In genomic region chr16:42069-42457, GRCh38 we compare ENCODE assay signal across 31 cellular contexts. TPM values are rescaled to one million over a fixed set of nuclear protein-coding genes. Genes with fewer than 3 reads are reported as not detected.
A peak's percentile ranks its signal among the peaks of the same experiment; 100 is the strongest.
DNase-seq lines count a peak whose midpoint lies in the region; ATAC-seq and TF ChIP-seq lines count a peak whose summit lies in the region.
"Had no signal": no experiment of that assay in that cellular context is flagged by ENCODE, and none has a peak within 500 bp of the region (broad histone marks: within the 10 kb centered on the region; RNA-seq: fewer than 3 reads in every experiment).

No MANE protein-coding gene starts in this region.

- H3K27ac ChIP-seq in heart right ventricle: no peak overlapping the region
- no peak overlapping the region for H3K27ac ChIP-seq in lower lobe of right lung
- H3K27ac ChIP-seq in vagina: no peak overlapping the region
- H3K27ac ChIP-seq: esophagus squamous epithelium, GM23248, Peyer's patch, right lobe of liver, tibial nerve had no signal

- H3K27me3 ChIP-seq in heart right ventricle (no peaks in the 10 kb centered on the region), lower lobe of right lung (ENCODE audit: low read depth) (no peaks in the 10 kb centered on the region), vagina (no peaks in the 10 kb centered on the region)
- H3K27me3 ChIP-seq: esophagus squamous epithelium, Peyer's patch, right lobe of liver, spleen, tibial nerve had no signal

- H3K36me3 ChIP-seq in heart right ventricle: peaks cover 0 to 41% (median 8%) of the 10 kb centered on the region in 9 donors
- peaks cover 28% of the 10 kb centered on the region for H3K36me3 ChIP-seq in lower lobe of right lung
- peaks cover 0 to 16% of the 10 kb centered on the region in 2 donors for H3K36me3 ChIP-seq in vagina

- H3K4me1 ChIP-seq in heart right ventricle (peaks cover 0 to 7% (median 0%) of the 10 kb centered on the region in 9 donors), lower lobe of right lung (peaks cover 16% of the 10 kb centered on the region), vagina (no peaks in the 10 kb centered on the region)

- H3K4me3 ChIP-seq in heart right ventricle (peak overlapping the region in 8 of 10 donors; percentile 14 to 44 (median 38)), lower lobe of right lung (no peak overlapping the region), vagina (no peak overlapping the region)
- H3K4me3 ChIP-seq: esophagus squamous epithelium, GM23248, Peyer's patch, right lobe of liver, spleen had no signal

- H3K9me3 ChIP-seq in heart right ventricle (no peaks in the 10 kb centered on the region), lower lobe of right lung (no peaks in the 10 kb centered on the region), vagina (no peaks in the 10 kb centered on the region)
- H3K9me3 ChIP-seq: esophagus squamous epithelium, Peyer's patch, right lobe of liver, spleen, tibial nerve had no signal

- no peaks in the 10 kb centered on the region for H3K27me3 Mint-ChIP-seq in IgD-negative memory B cell
- H3K27me3 Mint-ChIP-seq in stimulated activated naive B cell treated with anti-CD40 and anti-IgM and Interleukin-4, amounts not matched to agents 10 μg/mL and 1 μg/mL and 100 μg/mL, for 72 hours: no peaks in the 10 kb centered on the region
- H3K27me3 Mint-ChIP-seq: activated CD4-positive, alpha-beta T cell treated with anti-CD3 and anti-CD28 coated beads, Interleukin-2, amount 10 ng/mL, durations not matched to agents 24 days and 14 days; progenitor cell of endocrine pancreas had no signal

- intact Hi-C loops in heart right ventricle (cut with DNase I): no loop called here
- intact Hi-C loops in cardiac septum (cut with DNase I): no loop called here
- intact Hi-C loops in lower lobe of right lung (cut with DNase I): no loop called here
- intact Hi-C loops in vagina (cut with DNase I): no loop called here

- H3K36me3 Mint-ChIP-seq in IgD-negative memory B cell: no peaks in the 10 kb centered on the region
- H3K36me3 Mint-ChIP-seq in stimulated activated naive B cell treated with anti-CD40 and anti-IgM and Interleukin-4, amounts not matched to agents 10 μg/mL and 1 μg/mL and 100 μg/mL, for 72 hours: peaks cover 40 to 70% of the 10 kb centered on the region in 2 donors

- WGBS in heart right ventricle, 2 donors: 82% methylated on average over 11 of the region's 11 CpGs

- H3K4me3 Mint-ChIP-seq in IgD-negative memory B cell: peak overlapping the region in 2 of 4 donors; percentile 23 to 56
- no peak overlapping the region for H3K4me3 Mint-ChIP-seq in stimulated activated naive B cell treated with anti-CD40 and anti-IgM and Interleukin-4, amounts not matched to agents 10 μg/mL and 1 μg/mL and 100 μg/mL, for 72 hours
- H3K4me3 Mint-ChIP-seq: activated CD4-positive, alpha-beta T cell treated with anti-CD3 and anti-CD28 coated beads, Interleukin-2, amount 10 ng/mL, durations not matched to agents 24 days and 14 days had no signal

- H3K27ac Mint-ChIP-seq in IgD-negative memory B cell: peak overlapping the region; percentile 15 to 88 (median 66)
- H3K27ac Mint-ChIP-seq in stimulated activated naive B cell treated with anti-CD40 and anti-IgM and Interleukin-4, amounts not matched to agents 10 μg/mL and 1 μg/mL and 100 μg/mL, for 72 hours: peak overlapping the region; percentile 2
- H3K27ac Mint-ChIP-seq: activated CD4-positive, alpha-beta T cell treated with anti-CD3 and anti-CD28 coated beads, Interleukin-2, amount 10 ng/mL, durations not matched to agents 24 days and 14 days; progenitor cell of endocrine pancreas had no signal

- TF ChIP-seq CTCF in heart right ventricle (IDR thresholded peaks at IDR 0.05): no peak
- TF ChIP-seq CTCF in lower lobe of right lung (IDR thresholded peaks at IDR 0.05): no peak
- no peak for TF ChIP-seq CTCF in vagina (IDR thresholded peaks at IDR 0.05)

- H3K9me3 Mint-ChIP-seq in IgD-negative memory B cell: no peaks in the 10 kb centered on the region
- no peaks in the 10 kb centered on the region for H3K9me3 Mint-ChIP-seq in stimulated activated naive B cell treated with anti-CD40 and anti-IgM and Interleukin-4, amounts not matched to agents 10 μg/mL and 1 μg/mL and 100 μg/mL, for 72 hours
- H3K9me3 Mint-ChIP-seq: activated CD4-positive, alpha-beta T cell treated with anti-CD3 and anti-CD28 coated beads, Interleukin-2, amount 10 ng/mL, durations not matched to agents 24 days and 14 days had no signal

- DNase-seq in heart right ventricle (no peak), cardiac septum (ENCODE audit: low spot score) (no peak), lower lobe of right lung (peak; percentile 14), amygdala (lab: John Stamatoyannopoulos, UW) (no peak), vagina (ENCODE audit: extremely low spot score in 2 of 2) (no peak)
- DNase-seq in stimulated activated naive B cell treated with anti-CD40 and anti-IgM and Interleukin-4, amounts not matched to agents 10 μg/mL and 1 μg/mL and 100 μg/mL, for 72 hours: no peak
- DNase-seq: ACHN; activated CD4-positive, alpha-beta T cell treated with anti-CD3 and anti-CD28 coated beads, Interleukin-2, amount 10 ng/mL, durations not matched to agents 24 days and 14 days; activated gamma-delta T cell; C1 segment of cervical spinal cord; cerebellar nuclear complex; dermis blood vessel endothelial cell; DND-41; esophagus squamous epithelium; GM23248; kidney glomerular epithelial cell; NCI-H1048; NCI-H1694; NCI-H446; NCI-H774; Peyer's patch; right lobe of liver; SIG-M5; spleen; stimulated activated CD4-positive, alpha-beta T cell treated with anti-CD3 and anti-CD28 coated beads, Interleukin-2, amount 100 ng/mL, for 24 hours; stimulated activated CD8-positive, alpha-beta memory T cell treated with anti-CD3 and anti-CD28 coated beads, Interleukin-4, amount 100 ng/mL, for 48 hours; T1000 had no signal

- no peak for TF ChIP-seq POLR2A in vagina (IDR thresholded peaks at IDR 0.05)

- peaks cover 32 to 41% (median 35%) of the 10 kb centered on the region in 3 donors for H3K4me1 Mint-ChIP-seq in IgD-negative memory B cell
- peaks cover 42 to 44% of the 10 kb centered on the region in 2 donors for H3K4me1 Mint-ChIP-seq in stimulated activated naive B cell treated with anti-CD40 and anti-IgM and Interleukin-4, amounts not matched to agents 10 μg/mL and 1 μg/mL and 100 μg/mL, for 72 hours

- ATAC-seq in heart right ventricle (peak in 3 of 8 donors; percentile 23 to 45 (median 40)), lower lobe of right lung (no peak), GM19455 (IDR thresholded peaks at IDR 0.05; ENCODE audit: unreplicated experiment) (no peak)
- ATAC-seq in stimulated activated naive B cell treated with anti-CD40 and anti-IgM and Interleukin-4, amounts not matched to agents 10 μg/mL and 1 μg/mL and 100 μg/mL, for 72 hours (replicated peaks): no peak
- ATAC-seq: right lobe of liver had no signal

RNA-seq across cellular contexts. Expression of gene POLR3K, which starts 11.3 kb away (rescaled TPM):
- total RNA-seq in heart right ventricle (10 to 100 TPM in 7 of 10 donors, 1 to 10 TPM in 3; 9.1 to 11.8 (median 10.5) TPM), cardiac septum (9.2 TPM), lower lobe of right lung (12.1 TPM), vagina (12.8 TPM)
- polyA plus RNA-seq in heart right ventricle (10 to 100 TPM in 1 of 2 donors, 1 to 10 TPM in 1; 6.7 to 19.2 TPM), IgD-negative memory B cell (45.2 TPM)

RNA-seq across cellular contexts. Expression of gene SNRNP25, which starts 11.6 kb away (rescaled TPM):
- total RNA-seq in heart right ventricle (10 to 100 TPM; 45.6 to 86.6 (median 56.6) TPM), cardiac septum (45.6 TPM), lower lobe of right lung (18.5 TPM), vagina (15.0 TPM)
- polyA plus RNA-seq in heart right ventricle (100 to 1,000 TPM in 1 of 2 donors, 10 to 100 TPM in 1; 80.4 to 109 TPM), IgD-negative memory B cell (39.1 TPM)

RNA-seq across cellular contexts. Expression of gene RHBDF1, which starts 30.4 kb away (rescaled TPM):
- 10 to 100 TPM; 18.5 to 27.8 (median 24.3) TPM for total RNA-seq in heart right ventricle
- 10 to 100 TPM; 36.9 to 89.8 TPM for polyA plus RNA-seq in heart right ventricle
- total RNA-seq in cardiac septum: 31.4 TPM
- polyA plus RNA-seq in IgD-negative memory B cell: not detected
- total RNA-seq in lower lobe of right lung: 35.9 TPM
- 86.9 TPM for total RNA-seq in vagina

RNA-seq across cellular contexts. Expression of gene MPG, which starts 36.0 kb away (rescaled TPM):
- 10 to 100 TPM; 32.2 to 44.7 (median 38.6) TPM for total RNA-seq in heart right ventricle
- 10 to 100 TPM; 68.2 to 88.5 TPM for polyA plus RNA-seq in heart right ventricle
- total RNA-seq in cardiac septum: 33.6 TPM
- 87.6 TPM for polyA plus RNA-seq in IgD-negative memory B cell
- total RNA-seq in lower lobe of right lung: 38.5 TPM
- total RNA-seq in vagina: 124 TPM

Comparison
In these comparisons a context has a peak if more than half of its experiments do, and no peak if none do; other contexts are left out.
1. H3K4me3 ChIP-seq: peak in heart right ventricle (8 of 10); none in lower lobe of right lung (single experiment) and vagina (0 of 2).